Comparison of ENCODE assay signal across 30 cellular contexts in the genomic region with DNA sequence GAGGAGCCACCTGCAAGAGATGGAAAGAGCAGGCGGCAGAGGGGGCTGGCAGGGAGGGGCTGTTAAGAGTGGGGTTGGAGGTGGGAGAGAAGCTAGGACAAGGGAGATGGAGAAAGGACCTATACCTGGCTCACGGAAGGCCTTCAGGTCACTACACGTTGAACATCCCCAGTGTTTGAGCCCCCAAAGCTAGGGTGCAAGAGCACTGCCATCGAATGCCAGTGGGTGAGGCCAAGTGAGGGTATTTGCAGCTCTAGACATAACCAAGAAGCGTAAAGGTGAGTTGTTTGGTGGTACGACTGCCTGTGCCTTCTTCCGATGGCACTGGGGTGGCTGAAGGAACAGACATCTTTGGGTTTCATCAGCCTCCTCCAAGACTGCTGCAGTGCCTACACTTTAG. TPM values are rescaled to one million over a fixed set of nuclear protein-coding genes. Genes with fewer than 3 reads are reported as not detected.
DNase-seq lines count a peak whose midpoint lies in the region; ATAC-seq, FAIRE-seq and TF ChIP-seq lines count a peak whose summit lies in the region.
"Had no signal": no experiment of that assay in that cellular context is flagged by ENCODE, and none has a peak within 500 bp of the region (broad histone marks: within the 10 kb centered on the region; RNA-seq: fewer than 3 reads in every experiment).

No MANE protein-coding gene starts in this region.

- H4K8ac ChIP-seq in H1 (ENCODE audit: extremely low read depth, insufficient read depth, low read length), result no peak overlapping the region
- H4K8ac ChIP-seq in trophoblast cell (ENCODE audit: low read depth, low read length), result no peak overlapping the region

- WGBS in H1 (ENCODE audit: extremely low coverage in 1 of 2, insufficient coverage in 1 of 2, insufficient read length in 1 of 2, insufficient replicate concordance in 2 of 2, low coverage in 1 of 2, low lambda C conversion rate in 2 of 2, missing lambda C conversion rate in 1 of 2), 2 experiments, result 81% methylated on average over 7 of the region's 7 CpGs; no CpG with 5 or more reads in 1 of the 2 experiments
- no CpG with 5 or more reads among the region's 7 CpGs for WGBS in trophoblast cell (ENCODE audit: extremely low coverage, insufficient coverage, insufficient read length)
- 80 to 94% methylated on average over 7 of the region's 7 CpGs for WGBS in upper lobe of left lung, 2 donors

- H4K91ac ChIP-seq in H1 (replicated peaks; ENCODE audit: insufficient read length, low read length) (no peak overlapping the region), trophoblast cell (ENCODE audit: low read depth, low read length) (peak overlapping the region; percentile 39)

- peak overlapping the region; percentile 25; the same call in 1 of the 2 replicates for H2AFZ ChIP-seq in H1 (ENCODE audit: low read length)
- no peak overlapping the region for H2AFZ ChIP-seq in trophoblast cell (ENCODE audit: insufficient read depth, low read length, poor library complexity)
- H2AFZ ChIP-seq: neural progenitor cell had no signal

- H3K9me3 Mint-ChIP-seq in activated naive CD4-positive, alpha-beta T cell treated with anti-CD3 and anti-CD28 coated beads, Interleukin-2, amount 50 U/mL, for 24 hours, result peaks cover 5% of the 10 kb centered on the region
- H3K9me3 Mint-ChIP-seq: activated CD4-positive, alpha-beta memory T cell treated with anti-CD3 and anti-CD28 coated beads for 36 hours; activated naive CD8-positive, alpha-beta T cell treated with anti-CD3 and anti-CD28 coated beads, Interleukin-2, amount 10 ng/mL, durations not matched to agents 7 days and 5 days; activated T-helper 2 cell treated with anti-CD3 and anti-CD28 coated beads, Interferon-gamma antibody, Interleukin-2, Interleukin-4, amounts not matched to agents 10 μg/mL and 5 μg/mL and 100 μg/mL, durations not matched to agents 14 hours and 24 hours and 36 hours had no signal

- no peak overlapping the region for H3K18ac ChIP-seq in H1 (ENCODE audit: extremely low read depth, low read length)
- H3K18ac ChIP-seq in trophoblast cell (ENCODE audit: low read length), result no peak overlapping the region

- no peak overlapping the region for H3K23ac ChIP-seq in H1 (ENCODE audit: insufficient read length)
- H3K23ac ChIP-seq in trophoblast cell (ENCODE audit: low read length), result no peak overlapping the region

- H2BK120ac ChIP-seq in H1 (replicated peaks; ENCODE audit: low read depth, low read length) (no peak overlapping the region), trophoblast cell (ENCODE audit: insufficient read depth, low read length, poor library complexity) (no peak overlapping the region)

- H4K5ac ChIP-seq in H1 (ENCODE audit: insufficient read length, low read depth, low read length), result no peak overlapping the region

- no peak for TF ChIP-seq RAD21 in H1 (IDR thresholded peaks at IDR 0.05 in 1 of 2, conservative IDR thresholded peaks at IDR 0.05 in 1 of 2; ENCODE audit: low read depth in 2 of 2, low read length in 2 of 2)

- H2BK20ac ChIP-seq in H1 (ENCODE audit: low read length), result no peak overlapping the region

- H3K79me2 ChIP-seq in H1 (ENCODE audit: control insufficient read depth in 1 of 2, insufficient read depth in 2 of 2, low read length in 2 of 2) (no peaks in the 10 kb centered on the region), trophoblast cell (ENCODE audit: control insufficient read depth, insufficient read depth, low read length, poor library complexity) (no peaks in the 10 kb centered on the region)

- H3K14ac ChIP-seq in H1 (ENCODE audit: insufficient read length) (no peak overlapping the region), trophoblast cell (ENCODE audit: low read length) (no peak overlapping the region)

- H2AK5ac ChIP-seq in H1 (ENCODE audit: low read depth, low read length) (no peak overlapping the region), trophoblast cell (ENCODE audit: low read length) (no peak overlapping the region)

- CTCF ChIA-PET in H1 (lab: Charles Lee; ENCODE audit: partially characterized antibody), result interaction anchor here (0.6 kb wide), 1 partner anchor 14 kb away, joined by 3 read pairs; no protein-coding TSS in a partner anchor

- H3K27me3 ChIP-seq in H1 (replicated peaks in 1 of 4; ENCODE audit: control insufficient read depth in 3 of 4, extremely low read depth in 1 of 4, insufficient read depth in 3 of 4, low read length in 3 of 4) (no peaks in the 10 kb centered on the region; a peak in 1 of 7 replicates), trophoblast cell (ENCODE audit: insufficient read depth, low read length) (no peaks in the 10 kb centered on the region), upper lobe of left lung (no peaks in the 10 kb centered on the region)
- H3K27me3 ChIP-seq: neural progenitor cell had no signal

- no peak for TF ChIP-seq CTCF in H1 (IDR thresholded peaks at IDR 0.05; ENCODE audit: control extremely low read depth in 1 of 3, insufficient read depth in 1 of 3, low read depth in 1 of 3, low read length in 3 of 3)
- no peak for TF ChIP-seq CTCF in upper lobe of left lung (IDR thresholded peaks at IDR 0.05)

- H3K4me1 ChIP-seq in H1 (replicated peaks in 1 of 4; ENCODE audit: control insufficient read depth in 3 of 4, insufficient read depth in 4 of 4, low read length in 3 of 4) (peaks cover 0 to 12% (median 0%) of the 10 kb centered on the region in 4 experiments; a peak in 3 of 7 replicates), trophoblast cell (ENCODE audit: control insufficient read depth in 1 of 2, insufficient read depth in 2 of 2, low read length in 2 of 2) (peaks cover 27 to 48% of the 10 kb centered on the region in 2 experiments), upper lobe of left lung (peaks cover 45 to 64% (median 62%) of the 10 kb centered on the region in 4 donors)
- H3K4me1 ChIP-seq: neural progenitor cell had no signal

- no peaks in the 10 kb centered on the region for H3K27me3 Mint-ChIP-seq in activated naive CD4-positive, alpha-beta T cell treated with anti-CD3 and anti-CD28 coated beads, Interleukin-2, amount 50 U/mL, for 24 hours
- H3K27me3 Mint-ChIP-seq: activated CD4-positive, alpha-beta memory T cell treated with anti-CD3 and anti-CD28 coated beads for 36 hours; activated naive CD8-positive, alpha-beta T cell treated with anti-CD3 and anti-CD28 coated beads, Interleukin-2, amount 10 ng/mL, durations not matched to agents 7 days and 5 days had no signal

- H2BK5ac ChIP-seq in H1 (ENCODE audit: low read depth, low read length) (no peak overlapping the region), trophoblast cell (ENCODE audit: low read depth, low read length, poor library complexity) (no peak overlapping the region)

- DNase-seq in activated naive CD4-positive, alpha-beta T cell treated with anti-CD3 and anti-CD28 coated beads, Interleukin-2, amount 50 U/mL, for 16 hours, result no peak
- DNase-seq in H1 (ENCODE audit: low read depth in 1 of 2, low spot score in 2 of 2), result no peak
- no peak for DNase-seq in trophoblast cell
- DNase-seq in upper lobe of left lung, result no peak
- DNase-seq in mesenteric fat pad (ENCODE audit: low spot score), result no peak
- no peak for DNase-seq in EL
- DNase-seq: 8988T; activated CD4-positive, alpha-beta memory T cell treated with anti-CD3 and anti-CD28 coated beads for 36 hours; activated CD8-positive, alpha-beta memory T cell treated with anti-CD3 and anti-CD28 coated beads, Interleukin-2, amount 50 U/mL, for 48 hours; activated naive CD8-positive, alpha-beta T cell treated with anti-CD3 and anti-CD28 coated beads, Interleukin-2, amount 10 ng/mL, durations not matched to agents 7 days and 5 days; DMS53; effector memory CD4-positive, alpha-beta T cell; foreskin melanocyte; GDM1; hypothalamus; KG1; NCI-H146; NCI-H510A treated with DMSO at 0.1 percent for 48 hours; stimulated activated CD4-positive, alpha-beta T cell treated with anti-CD3 and anti-CD28 coated beads, Interleukin-2, amount 100 ng/mL, for 48 hours; stimulated activated naive CD4-positive, alpha-beta T cell treated with Interleukin-2 at 50 U/mL for 16 hours had no signal

- no peak overlapping the region for H3K4me3 Mint-ChIP-seq in activated naive CD4-positive, alpha-beta T cell treated with anti-CD3 and anti-CD28 coated beads, Interleukin-2, amount 50 U/mL, for 24 hours
- H3K4me3 Mint-ChIP-seq: activated CD4-positive, alpha-beta memory T cell treated with anti-CD3 and anti-CD28 coated beads for 36 hours; activated naive CD8-positive, alpha-beta T cell treated with anti-CD3 and anti-CD28 coated beads, Interleukin-2, amount 10 ng/mL, durations not matched to agents 7 days and 5 days; neural progenitor cell had no signal

- H3K9ac ChIP-seq in H1 (replicated peaks in 1 of 4; ENCODE audit: extremely low read depth in 1 of 4, low read depth in 3 of 4, low read length in 3 of 4) (no peak overlapping the region), trophoblast cell (ENCODE audit: low read length) (no peak overlapping the region)
- H3K9ac ChIP-seq: neural progenitor cell had no signal

- H3K4me1 Mint-ChIP-seq in activated naive CD4-positive, alpha-beta T cell treated with anti-CD3 and anti-CD28 coated beads, Interleukin-2, amount 50 U/mL, for 24 hours, result peaks cover 46% of the 10 kb centered on the region

- POLR2A ChIA-PET in H1 (lab: Charles Lee; ENCODE audit: partially characterized antibody), result interaction anchor here (2.8 kb wide), 1 partner anchor 16 kb away, joined by 18 read pairs; the partner anchor contains the start of gene HERPUD1

- no peak overlapping the region for H3K27ac ChIP-seq in H1 (ENCODE audit: low read depth, low read length)
- H3K27ac ChIP-seq in trophoblast cell (ENCODE audit: low read depth, low read length), result no peak overlapping the region
- peak overlapping the region; percentile 2 to 79 (median 38) for H3K27ac ChIP-seq in upper lobe of left lung
- H3K27ac ChIP-seq: neural progenitor cell had no signal

- no peak for ATAC-seq in upper lobe of left lung (ENCODE audit: low FRiP score in 2 of 2)
- no peak for ATAC-seq in HG02970 (IDR thresholded peaks at IDR 0.05; ENCODE audit: low FRiP score, unreplicated experiment)
- ATAC-seq: esophagus mucosa, Panc1 had no signal

- H4K12ac ChIP-seq in trophoblast cell (ENCODE audit: low read depth, low read length), result no peak overlapping the region

- no peaks in the 10 kb centered on the region for H3K36me3 Mint-ChIP-seq in activated naive CD4-positive, alpha-beta T cell treated with anti-CD3 and anti-CD28 coated beads, Interleukin-2, amount 50 U/mL, for 24 hours
- H3K36me3 Mint-ChIP-seq: activated CD4-positive, alpha-beta memory T cell treated with anti-CD3 and anti-CD28 coated beads for 36 hours; neural progenitor cell had no signal

- H3K23me2 ChIP-seq in H1 (ENCODE audit: low read depth, low read length), result no peaks in the 10 kb centered on the region

- H3K36me3 ChIP-seq in H1 (ENCODE audit: control insufficient read depth in 2 of 4, insufficient read depth in 4 of 4, low read length in 3 of 4), result no peaks in the 10 kb centered on the region
- no peaks in the 10 kb centered on the region for H3K36me3 ChIP-seq in trophoblast cell (ENCODE audit: control insufficient read depth in 1 of 2, insufficient read depth in 2 of 2, low read length in 2 of 2)
- no peaks in the 10 kb centered on the region for H3K36me3 ChIP-seq in upper lobe of left lung
- H3K36me3 ChIP-seq: neural progenitor cell had no signal

- TF ChIP-seq POLR2A in H1 (IDR thresholded peaks at IDR 0.05; ENCODE audit: control extremely low read depth in 1 of 2, low read depth in 2 of 2, low read length in 2 of 2) (no peak), upper lobe of left lung (IDR thresholded peaks at IDR 0.05) (no peak)

- no peak overlapping the region for H3K4me2 ChIP-seq in H1 (ENCODE audit: insufficient read depth in 1 of 2, low read depth in 2 of 2, low read length in 2 of 2)
- no peak overlapping the region for H3K4me2 ChIP-seq in trophoblast cell (ENCODE audit: low read length)
- H3K4me2 ChIP-seq: neural progenitor cell had no signal

- no peak overlapping the region for H3K4me3 ChIP-seq in H1 (ENCODE audit: extremely low read depth in 1 of 4, insufficient read depth in 2 of 4, low read depth in 3 of 4, low read length in 4 of 4)
- H3K4me3 ChIP-seq in trophoblast cell (ENCODE audit: low read depth, low read length), result no peak overlapping the region
- no peak overlapping the region for H3K4me3 ChIP-seq in upper lobe of left lung
- H3K4me3 ChIP-seq: neural progenitor cell had no signal

- H3K79me1 ChIP-seq in H1 (ENCODE audit: low read depth, low read length) (no peaks in the 10 kb centered on the region), trophoblast cell (ENCODE audit: low read length) (peaks cover 31% of the 10 kb centered on the region)

- H3K9me3 ChIP-seq in H1 (ENCODE audit: insufficient read depth in 2 of 2, low read depth in 1 of 2, low read length in 1 of 2) (no peaks in the 10 kb centered on the region), trophoblast cell (ENCODE audit: insufficient read depth, low read depth, low read length) (no peaks in the 10 kb centered on the region), upper lobe of left lung (no peaks in the 10 kb centered on the region)

- H2BK15ac ChIP-seq in H1 (ENCODE audit: low read length), result no peak overlapping the region

- no peaks in the 10 kb centered on the region for H4K20me1 ChIP-seq in H1 (replicated peaks in 1 of 2; ENCODE audit: control insufficient read depth in 1 of 2, insufficient read depth in 2 of 2, low read length in 2 of 2)

- TF ChIP-seq EP300 in H1 (IDR thresholded peaks at IDR 0.05; ENCODE audit: borderline replicate concordance in 1 of 2, low read depth in 2 of 2, low read length in 2 of 2) (no peak), upper lobe of left lung (IDR thresholded peaks at IDR 0.05) (no peak)

- FAIRE-seq in H1 (lab: Jason Lieb, UNC), result no peak

- H2BK12ac ChIP-seq in H1 (ENCODE audit: low read depth, low read length) (no peak overlapping the region), trophoblast cell (ENCODE audit: low read length) (peak overlapping the region; percentile 32)

- H3K4ac ChIP-seq in H1 (replicated peaks; ENCODE audit: insufficient read length, low read depth, low read length), result no peak overlapping the region
- H3K4ac ChIP-seq in trophoblast cell (ENCODE audit: low read depth, low read length), result no peak overlapping the region

- H3K27ac Mint-ChIP-seq in activated naive CD4-positive, alpha-beta T cell treated with anti-CD3 and anti-CD28 coated beads, Interleukin-2, amount 50 U/mL, for 24 hours, result peak overlapping the region; percentile 8
- H3K27ac Mint-ChIP-seq: activated CD4-positive, alpha-beta memory T cell treated with anti-CD3 and anti-CD28 coated beads for 36 hours; activated T-helper 2 cell treated with anti-CD3 and anti-CD28 coated beads, Interferon-gamma antibody, Interleukin-2, Interleukin-4, amounts not matched to agents 10 μg/mL and 5 μg/mL and 100 μg/mL, durations not matched to agents 14 hours and 24 hours and 36 hours had no signal

- no peak overlapping the region for H3K56ac ChIP-seq in H1 (replicated peaks; ENCODE audit: insufficient read length, low read depth, low read length)

RNA-seq across cellular contexts. Expression of gene HERPUD1, which starts 17.0 kb away (rescaled TPM):
- 34.7 and 35.6 TPM in 2 replicates for total RNA-seq in H1 (2021; fragmentation: NEBNext Ultra II Directional; extraction: Animal tissue kit (Norgen Biotek cat#: 25700))
- 17.5 and 23.3 TPM in 2 replicates for polyA plus RNA-seq in H1 (2011; rRNA removed)
- polyA plus RNA-seq in H1 (2011; cell fraction: cytosol; rRNA removed), result 19.8 TPM
- 30.6 TPM for polyA plus RNA-seq in H1 (2011; cell fraction: nucleus; rRNA removed)
- polyA plus RNA-seq in H1 (2012, experiment 1 of 2), result 20.0 to 28.0 TPM (median 25.9 TPM) in 4 replicates
- 11.5 TPM for polyA plus RNA-seq in H1 (2012, experiment 2 of 2)
- 17.6 TPM for polyA plus RNA-seq in H1 (2013, experiment 1 of 2)
- 17.8 TPM for polyA plus RNA-seq in H1 (2013, experiment 2 of 2)
- 35.3 and 36.1 TPM in 2 replicates for polyA minus RNA-seq in H1 (2011; rRNA and poly(A)+ RNA removed)
- polyA minus RNA-seq in H1 (2011; cell fraction: cytosol; rRNA and poly(A)+ RNA removed), result 47.9 TPM
- polyA minus RNA-seq in H1 (2011; cell fraction: nucleus; rRNA and poly(A)+ RNA removed), result 32.3 TPM
- 252 and 267 TPM in 2 replicates for polyA plus RNA-seq in trophoblast cell (2013)
- total RNA-seq in upper lobe of left lung (100 to 1,000 TPM in 5 of 6 donors, 10 to 100 TPM in 1; 81.0 to 283 (median 196) TPM), mesenteric fat pad (186 TPM)

RNA-seq across cellular contexts. Expression of gene CETP, which starts 46.9 kb away (rescaled TPM):
- total RNA-seq in H1 (2021; fragmentation: NEBNext Ultra II Directional; extraction: Animal tissue kit (Norgen Biotek cat#: 25700)), result not detected in 2 replicates
- not detected in 2 replicates for polyA plus RNA-seq in H1 (2011; rRNA removed)
- polyA plus RNA-seq in H1 (2011; cell fraction: cytosol; rRNA removed), result not detected
- not detected for polyA plus RNA-seq in H1 (2011; cell fraction: nucleus; rRNA removed)
- 0.09 TPM in 1 of 4 replicates, not detected in the others for polyA plus RNA-seq in H1 (2012, experiment 1 of 2)
- polyA plus RNA-seq in H1 (2012, experiment 2 of 2), result not detected
- polyA plus RNA-seq in H1 (2013, experiment 1 of 2), result not detected
- polyA plus RNA-seq in H1 (2013, experiment 2 of 2), result 0.02 TPM
- not detected in 2 replicates for polyA minus RNA-seq in H1 (2011; rRNA and poly(A)+ RNA removed)
- not detected for polyA minus RNA-seq in H1 (2011; cell fraction: cytosol; rRNA and poly(A)+ RNA removed)
- polyA minus RNA-seq in H1 (2011; cell fraction: nucleus; rRNA and poly(A)+ RNA removed), result not detected
- 0.07 and 0.12 TPM in 2 replicates for polyA plus RNA-seq in trophoblast cell (2013)
- 1 to 10 TPM in 1 of 6 donors, under 1 TPM in 4, not detected in 1; 0.29 to 1.5 (median 0.91) TPM for total RNA-seq in upper lobe of left lung
- 6.4 TPM for total RNA-seq in mesenteric fat pad
- total RNA-seq: activated CD4-positive, alpha-beta memory T cell treated with anti-CD3 and anti-CD28 coated beads for 36 hours; activated naive CD8-positive, alpha-beta T cell treated with anti-CD3 and anti-CD28 coated beads, Interleukin-2, amount 10 ng/mL, durations not matched to agents 7 days and 5 days; activated T-helper 2 cell treated with anti-CD3 and anti-CD28 coated beads, Interferon-gamma antibody, Interleukin-2, Interleukin-4, amounts not matched to agents 10 μg/mL and 5 μg/mL and 100 μg/mL, durations not matched to agents 14 hours and 24 hours and 36 hours; chondrocyte; esophagus mucosa; HT-29 had no signal

RNA-seq across cellular contexts. Expression of gene SLC12A3, which starts 49.9 kb away (rescaled TPM):
- total RNA-seq in H1 (2021; fragmentation: NEBNext Ultra II Directional; extraction: Animal tissue kit (Norgen Biotek cat#: 25700)), result not detected in 2 replicates
- 0.03 TPM in 1 of 2 replicates, not detected in the other for polyA plus RNA-seq in H1 (2011; rRNA removed)
- 0.04 TPM for polyA plus RNA-seq in H1 (2011; cell fraction: cytosol; rRNA removed)
- polyA plus RNA-seq in H1 (2011; cell fraction: nucleus; rRNA removed), result 0.04 TPM
- not detected in 4 replicates for polyA plus RNA-seq in H1 (2012, experiment 1 of 2)
- polyA plus RNA-seq in H1 (2012, experiment 2 of 2), result not detected
- polyA plus RNA-seq in H1 (2013, experiment 1 of 2), result 0.02 TPM
- 0.02 TPM for polyA plus RNA-seq in H1 (2013, experiment 2 of 2)
- 0.06 and 0.07 TPM in 2 replicates for polyA minus RNA-seq in H1 (2011; rRNA and poly(A)+ RNA removed)
- polyA minus RNA-seq in H1 (2011; cell fraction: cytosol; rRNA and poly(A)+ RNA removed), result 1.1 TPM
- polyA minus RNA-seq in H1 (2011; cell fraction: nucleus; rRNA and poly(A)+ RNA removed), result 0.40 TPM
- polyA plus RNA-seq in trophoblast cell (2013), result 0.11 TPM in 2 replicates
- under 1 TPM in 2 of 6 donors, not detected in 4; 0.06 to 0.61 TPM for total RNA-seq in upper lobe of left lung
- not detected for total RNA-seq in mesenteric fat pad
- total RNA-seq: activated CD4-positive, alpha-beta memory T cell treated with anti-CD3 and anti-CD28 coated beads for 36 hours; activated naive CD8-positive, alpha-beta T cell treated with anti-CD3 and anti-CD28 coated beads, Interleukin-2, amount 10 ng/mL, durations not matched to agents 7 days and 5 days; activated T-helper 2 cell treated with anti-CD3 and anti-CD28 coated beads, Interferon-gamma antibody, Interleukin-2, Interleukin-4, amounts not matched to agents 10 μg/mL and 5 μg/mL and 100 μg/mL, durations not matched to agents 14 hours and 24 hours and 36 hours; chondrocyte; esophagus mucosa; HT-29; lower leg skin; pulmonary artery endothelial cell had no signal

Comparison
In these comparisons a context has a peak if more than half of its experiments do, and no peak if none do; other contexts are left out.
1. H3K27ac ChIP-seq: peak in upper lobe of left lung (4 of 4); none in H1 (single experiment) and trophoblast cell (single experiment).